Comparison of ENCODE assay signal across 10 cellular contexts in genomic region chr12:26728205-26729050, GRCh38.
DNase-seq lines count a peak whose midpoint lies in the region; ATAC-seq and TF ChIP-seq lines count a peak whose summit lies in the region.
"Had no signal": no experiment of that assay in that cellular context is flagged by ENCODE, and none has a peak within 500 bp of the region (broad histone marks: within the 10 kb centered on the region; RNA-seq: fewer than 3 reads in every experiment).

No MANE protein-coding gene starts in this region.

- H3F3A ChIP-seq in SK-N-SH (replicated peaks; ENCODE audit: insufficient read depth) = peaks cover 9% of the 10 kb centered on the region

- no peaks in the 10 kb centered on the region for H3K9me2 ChIP-seq in SK-N-SH

- H3K4me2 ChIP-seq in SK-N-SH = no peak overlapping the region

- TF ChIP-seq RAD21 in SK-N-SH (IDR thresholded peaks at IDR 0.05; ENCODE audit: low read length) = no peak

- H3K9ac ChIP-seq in SK-N-SH = no peak overlapping the region

- no peak for TF ChIP-seq EP300 in SK-N-SH (IDR thresholded peaks at IDR 0.05; ENCODE audit: borderline replicate concordance in 1 of 2, low read depth in 1 of 2, low read length in 1 of 2)

- peaks cover 36% of the 10 kb centered on the region for H3K4me1 Mint-ChIP-seq in memory B cell

- H3K27ac ChIP-seq in SK-N-SH (ENCODE audit: low read depth in 2 of 2, low read length in 1 of 2) = no peak overlapping the region
- no peak overlapping the region for H3K27ac ChIP-seq in right atrium auricular region

- peaks cover 17% of the 10 kb centered on the region for H3K36me3 Mint-ChIP-seq in memory B cell

- H3K9me3 Mint-ChIP-seq in memory B cell = no peaks in the 10 kb centered on the region

- POLR2A ChIA-PET in SK-N-SH (lab: Yijun Ruan, JAX) = no interaction called here

- H3K4me3 Mint-ChIP-seq in memory B cell = peak overlapping the region; percentile 46

- no peaks in the 10 kb centered on the region for H3K27me3 Mint-ChIP-seq in memory B cell

- peaks cover 4% of the 10 kb centered on the region; the same call in 1 of the 2 replicates for H3K79me2 ChIP-seq in SK-N-SH (ENCODE audit: insufficient read depth)

- DNase-seq in memory B cell (ENCODE audit: low spot score in 2 of 2) (no peak), NCI-H82 (lab: John Stamatoyannopoulos, UW) (no peak), SK-N-SH (no peak), right atrium auricular region (ENCODE audit: low spot score) (no peak)
- DNase-seq: foreskin fibroblast, left ventricle myocardium superior, T1000 had no signal

- H3K4me1 ChIP-seq in SK-N-SH (ENCODE audit: control insufficient read depth in 1 of 2, insufficient read depth in 2 of 2, low read depth in 1 of 2, low read length in 1 of 2) (peaks cover 10 to 12% of the 10 kb centered on the region in 2 experiments), right atrium auricular region (peaks cover 0 to 28% of the 10 kb centered on the region in 2 donors)

- ATAC-seq in GM18861 (IDR thresholded peaks at IDR 0.05; ENCODE audit: unreplicated experiment) (peak; percentile 29), GM21529 (IDR thresholded peaks at IDR 0.05; ENCODE audit: unreplicated experiment) (peak; percentile 46), HG03139 (IDR thresholded peaks at IDR 0.05; ENCODE audit: unreplicated experiment) (peak; percentile 43), memory B cell (ENCODE audit: low read depth) (no peak)
- ATAC-seq: left ventricle myocardium superior had no signal

- H3K36me3 ChIP-seq in SK-N-SH (replicated peaks in 1 of 2; ENCODE audit: control insufficient read depth in 1 of 2, insufficient read depth in 2 of 2, low read length in 1 of 2) (no peaks in the 10 kb centered on the region), right atrium auricular region (no peaks in the 10 kb centered on the region)

- H3K27ac Mint-ChIP-seq in memory B cell = no peak overlapping the region

- H2AFZ ChIP-seq in SK-N-SH (ENCODE audit: low read depth) = no peak overlapping the region

- TF ChIP-seq CTCF in SK-N-SH (IDR thresholded peaks at IDR 0.05) (no peak), right atrium auricular region (IDR thresholded peaks at IDR 0.05) (no peak)

- no peaks in the 10 kb centered on the region for H3K27me3 ChIP-seq in SK-N-SH (ENCODE audit: insufficient read depth)
- no peaks in the 10 kb centered on the region for H3K27me3 ChIP-seq in right atrium auricular region

- H3K9me3 ChIP-seq in SK-N-SH (no peaks in the 10 kb centered on the region), right atrium auricular region (no peaks in the 10 kb centered on the region)

- CTCF ChIA-PET in SK-N-SH (lab: Yijun Ruan, JAX) = interaction anchor here (1.8 kb wide), 1 partner anchor 27 kb away, joined by 4 read pairs; no protein-coding TSS in a partner anchor

- H3K4me3 ChIP-seq in SK-N-SH (ENCODE audit: low read depth in 2 of 2, low read length in 1 of 2) (no peak overlapping the region), right atrium auricular region (no peak overlapping the region)

- WGBS in SK-N-SH (ENCODE audit: low lambda C conversion rate) = 87% methylated on average over 5 of the region's 5 CpGs

- H4K20me1 ChIP-seq in SK-N-SH (ENCODE audit: insufficient read depth) = no peaks in the 10 kb centered on the region

TF ChIP-seq in SK-N-SH, 30 proteins besides CTCF, POLR2A, EP300 and RAD21:
- TF ChIP-seq PBX3 (IDR thresholded peaks at IDR 0.05) (no peak), SIN3A (IDR thresholded peaks at IDR 0.05; ENCODE audit: borderline replicate concordance, low read depth, low read length) (no peak), YY1 (IDR thresholded peaks at IDR 0.05; ENCODE audit: low read depth) (no peak), RCOR1 (IDR thresholded peaks at IDR 0.05; ENCODE audit: low read length) (no peak), POLR2AphosphoS5 (IDR thresholded peaks at IDR 0.05; ENCODE audit: low read depth, low read length) (no peak), GABPA (IDR thresholded peaks at IDR 0.05; ENCODE audit: low read depth) (no peak), REST (IDR thresholded peaks at IDR 0.05; ENCODE audit: low read depth, low read length) (no peak), TEAD4 (IDR thresholded peaks at IDR 0.05; ENCODE audit: borderline replicate concordance, insufficient read depth) (no peak), FOSL2 (IDR thresholded peaks at IDR 0.05; ENCODE audit: borderline replicate concordance, low read depth) (no peak), CHD2 (IDR thresholded peaks at IDR 0.05; ENCODE audit: low read length, partially characterized antibody) (no peak), FOXJ3 (CRISPR knock-in tag; IDR thresholded peaks at IDR 0.05) (no peak), GATA2 (CRISPR knock-in tag; IDR thresholded peaks at IDR 0.05) (no peak), ZBTB33 (IDR thresholded peaks at IDR 0.05; ENCODE audit: borderline replicate concordance, low read depth) (no peak)
- TF ChIP-seq, protein P1, sequence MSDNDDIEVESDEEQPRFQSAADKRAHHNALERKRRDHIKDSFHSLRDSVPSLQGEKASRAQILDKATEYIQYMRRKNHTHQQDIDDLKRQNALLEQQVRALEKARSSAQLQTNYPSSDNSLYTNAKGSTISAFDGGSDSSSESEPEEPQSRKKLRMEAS (IDR thresholded peaks at IDR 0.05; ENCODE audit: low read depth) = no peak
TF ChIP-seq in SK-N-SH: peak in this region for 0.
